ENCODE assay signal across 8 cellular contexts in genomic region chr12:53179694-53180269, GRCh38. TPM values are rescaled to one million over a fixed set of nuclear protein-coding genes. Genes with fewer than 3 reads are reported as not detected.
DNase-seq lines count a peak whose midpoint lies in the region; ATAC-seq, FAIRE-seq and TF ChIP-seq lines count a peak whose summit lies in the region.

No MANE protein-coding gene starts in this region.

- ATAC-seq in GM19397 (IDR thresholded peaks at IDR 0.05; ENCODE audit: unreplicated experiment) (peak; percentile 10), HG03460 (IDR thresholded peaks at IDR 0.05; ENCODE audit: unreplicated experiment) (peak; percentile 9), HG03108 (IDR thresholded peaks at IDR 0.05; ENCODE audit: unreplicated experiment) (no peak)
- peak; percentile 24 to 25 for ATAC-seq in stimulated activated naive B cell treated with anti-CD40 and anti-IgM and Interleukin-4, amounts not matched to agents 10 μg/mL and 1 μg/mL and 100 μg/mL, for 72 hours (replicated peaks)

- peak overlapping the region; percentile 86 to 97 (median 92) for H3K4me2 ChIP-seq in BLaER1 treated with 17β-estradiol and CSF1 and Interleukin-3, amounts not matched to agents 10 nM and 100 nM

- H3K27me3 Mint-ChIP-seq in stimulated activated naive B cell treated with anti-CD40 and anti-IgM and Interleukin-4, amounts not matched to agents 10 μg/mL and 1 μg/mL and 100 μg/mL, for 72 hours, result no peaks in the 10 kb centered on the region

- no peaks in the 10 kb centered on the region for H3K27me3 ChIP-seq in BLaER1 treated with 17β-estradiol and CSF1 and Interleukin-3, amounts not matched to agents 10 nM and 100 nM
- H3K27me3 ChIP-seq in iPS-20b (ENCODE audit: insufficient read depth, low read length), result peaks cover 48% of the 10 kb centered on the region

- peak overlapping the region; percentile 93 for H3K4me3 Mint-ChIP-seq in stimulated activated naive B cell treated with anti-CD40 and anti-IgM and Interleukin-4, amounts not matched to agents 10 μg/mL and 1 μg/mL and 100 μg/mL, for 72 hours

- peak overlapping the region; percentile 85 to 95 (median 92) for H3K9ac ChIP-seq in BLaER1 treated with 17β-estradiol and CSF1 and Interleukin-3, amounts not matched to agents 10 nM and 100 nM
- H3K9ac ChIP-seq in iPS-20b (ENCODE audit: low read depth, low read length), result peak overlapping the region; percentile 89

- peaks cover 25 to 46% of the 10 kb centered on the region in 2 donors for H3K4me1 Mint-ChIP-seq in stimulated activated naive B cell treated with anti-CD40 and anti-IgM and Interleukin-4, amounts not matched to agents 10 μg/mL and 1 μg/mL and 100 μg/mL, for 72 hours

- peaks cover 46 to 62% (median 53%) of the 10 kb centered on the region in 10 experiments for H3K4me1 ChIP-seq in BLaER1 treated with 17β-estradiol and CSF1 and Interleukin-3, amounts not matched to agents 10 nM and 100 nM
- peaks cover 19% of the 10 kb centered on the region for H3K4me1 ChIP-seq in iPS-20b (ENCODE audit: insufficient read depth, low read length)

- H3K4me3 ChIP-seq in BLaER1 treated with 17β-estradiol and CSF1 and Interleukin-3, amounts not matched to agents 10 nM and 100 nM, result peak overlapping the region; percentile 57 to 87 (median 80)
- H3K4me3 ChIP-seq in iPS-20b (ENCODE audit: low read length), result peak overlapping the region; percentile 74

- H3K9me3 ChIP-seq in BLaER1 treated with 17β-estradiol and CSF1 and Interleukin-3, amounts not matched to agents 10 nM and 100 nM (replicated peaks in 1 of 11), result no peaks in the 10 kb centered on the region
- H3K9me3 ChIP-seq in iPS-20b (ENCODE audit: insufficient read depth, low read depth, low read length), result no peaks in the 10 kb centered on the region

- H3K27ac Mint-ChIP-seq in stimulated activated naive B cell treated with anti-CD40 and anti-IgM and Interleukin-4, amounts not matched to agents 10 μg/mL and 1 μg/mL and 100 μg/mL, for 72 hours, result peak overlapping the region; percentile 99

- peaks cover 12 to 27% of the 10 kb centered on the region in 2 donors for H3K36me3 Mint-ChIP-seq in stimulated activated naive B cell treated with anti-CD40 and anti-IgM and Interleukin-4, amounts not matched to agents 10 μg/mL and 1 μg/mL and 100 μg/mL, for 72 hours

- H3K36me3 ChIP-seq in BLaER1 treated with 17β-estradiol and CSF1 and Interleukin-3, amounts not matched to agents 10 nM and 100 nM, result peaks cover 26 to 33% (median 31%) of the 10 kb centered on the region in 11 experiments
- peaks cover 29% of the 10 kb centered on the region for H3K36me3 ChIP-seq in iPS-20b (ENCODE audit: insufficient read depth, low read depth, low read length)

- H4K20me1 ChIP-seq in BLaER1 treated with 17β-estradiol and CSF1 and Interleukin-3, amounts not matched to agents 10 nM and 100 nM, result peaks cover 22 to 39% (median 36%) of the 10 kb centered on the region in 11 experiments; a peak in 21 of 22 replicates

- H3K27ac ChIP-seq in BLaER1 treated with 17β-estradiol and CSF1 and Interleukin-3, amounts not matched to agents 10 nM and 100 nM, result peak overlapping the region; percentile 80 to 97 (median 91)
- H3K27ac ChIP-seq in angular gyrus (ENCODE audit: low read depth, low read length) (peak overlapping the region; percentile 91), iPS-20b (ENCODE audit: low read length) (peak overlapping the region; percentile 34)

- TF ChIP-seq POLR2A in GM12892 (IDR thresholded peaks at IDR 0.05; ENCODE audit: low read depth, low read length), result no peak

- FAIRE-seq in GM12892 (lab: Jason Lieb, UNC), result no peak

- no peak for DNase-seq in stimulated activated naive B cell treated with anti-CD40 and anti-IgM and Interleukin-4, amounts not matched to agents 10 μg/mL and 1 μg/mL and 100 μg/mL, for 72 hours
- no peak for DNase-seq in GM12892 (ENCODE audit: insufficient read length)

- H3K9me3 Mint-ChIP-seq in stimulated activated naive B cell treated with anti-CD40 and anti-IgM and Interleukin-4, amounts not matched to agents 10 μg/mL and 1 μg/mL and 100 μg/mL, for 72 hours, result no peaks in the 10 kb centered on the region

RNA-seq across cellular contexts. Expression of gene ZNF740, which starts 0.7 kb away (rescaled TPM):
- 13.7 TPM for polyA plus RNA-seq in GM12892 (2012; ENCODE audit: missing spikeins)

RNA-seq across cellular contexts. Expression of gene CSAD, which starts 0.9 kb away (rescaled TPM):
- 14.2 TPM for polyA plus RNA-seq in GM12892 (2012; ENCODE audit: missing spikeins)

RNA-seq across cellular contexts. Expression of gene ITGB7, which starts 27.3 kb away (rescaled TPM):
- polyA plus RNA-seq in GM12892 (2012; ENCODE audit: missing spikeins), result 103 TPM

RNA-seq across cellular contexts. Expression of gene RARG, which starts 52.2 kb away (rescaled TPM):
- 1.9 TPM for polyA plus RNA-seq in GM12892 (2012; ENCODE audit: missing spikeins)

Comparison
In these comparisons a context has a peak if more than half of its experiments do, and no peak if none do; other contexts are left out.
1. H3K27ac ChIP-seq: peak in every context shown above with its lines; median percentile 91 in BLaER1 treated with 17β-estradiol and CSF1 and Interleukin-3, amounts not matched to agents 10 nM and 100 nM; 91 in angular gyrus; 34 in iPS-20b.